In the genomic region with DNA sequence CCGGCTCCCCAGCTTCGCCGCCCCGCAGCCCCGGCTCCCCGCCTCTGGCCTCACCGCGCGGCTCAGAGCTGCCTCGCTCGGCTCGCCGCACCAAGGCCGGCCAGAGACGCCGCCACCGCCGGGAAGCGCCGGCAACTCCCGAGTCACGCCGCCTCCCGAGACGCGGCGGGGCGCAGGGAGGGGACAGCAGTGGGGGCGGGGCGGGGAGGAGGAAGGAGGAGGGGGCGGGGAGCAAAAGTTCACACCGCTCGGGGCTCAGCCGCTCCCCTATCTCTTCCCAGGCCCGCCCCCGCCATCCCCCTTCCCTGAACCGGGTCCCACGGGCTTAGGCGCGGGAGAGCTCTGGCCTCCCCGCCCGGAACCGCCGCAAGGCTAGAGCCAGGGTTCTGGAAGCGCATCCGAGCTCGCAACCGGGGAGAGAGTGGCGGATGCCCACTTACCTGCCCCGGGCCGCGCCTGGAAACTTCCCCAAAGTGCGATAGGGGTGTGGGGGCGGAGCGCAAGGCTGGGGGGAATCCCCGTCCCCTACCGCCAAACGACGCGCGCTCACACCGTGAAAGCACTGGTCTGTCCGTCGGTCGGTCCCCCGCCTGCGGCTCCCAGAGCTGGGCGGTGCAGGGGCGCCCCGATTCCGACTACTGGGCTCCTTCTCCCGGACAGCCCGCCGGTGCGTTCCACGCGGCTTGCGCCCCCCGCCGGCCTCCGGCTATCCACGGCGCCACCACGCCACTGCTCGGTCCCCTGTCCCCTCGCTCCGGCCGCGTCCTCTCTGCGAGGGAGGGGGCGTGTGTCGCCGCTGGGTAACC, we compare ENCODE assay signal across 8 cellular contexts. TPM values are rescaled to one million over a fixed set of nuclear protein-coding genes. Genes with fewer than 3 reads are reported as not detected.
A peak's percentile ranks its signal among the peaks of the same experiment; 100 is the strongest.
DNase-seq lines count a peak whose midpoint lies in the region; ATAC-seq, FAIRE-seq and TF ChIP-seq lines count a peak whose summit lies in the region.

No MANE protein-coding gene starts in this region.

- H3K9ac ChIP-seq in HepG2 (ENCODE audit: insufficient read depth, low read depth, low read length) = peak overlapping the region; percentile 85

- in situ Hi-C loops in HepG2 (cut with HindIII; ENCODE audit: extremely low pct_ligation_motif_present, low pct_unique_long_range_greater_than_20kb) = loop anchor here (5.0 kb wide), 1 partner anchor 95 kb away; no protein-coding TSS in a partner anchor

- no peaks in the 10 kb centered on the region for H3K9me2 ChIP-seq in OCI-LY7 (ENCODE audit: insufficient read depth, low read length)

- H2AFZ ChIP-seq in OCI-LY7 (ENCODE audit: low read length) (peak overlapping the region; percentile 48; the same call in 1 of the 2 replicates), HepG2 (ENCODE audit: low read length) (no peak overlapping the region)

- FAIRE-seq in GM18507 (lab: Jason Lieb, UNC) = no peak
- no peak for FAIRE-seq in HepG2 (lab: Jason Lieb, UNC)

- H3K4me1 Mint-ChIP-seq in stimulated activated naive B cell treated with anti-CD40 and anti-IgM and Interleukin-4, amounts not matched to agents 10 μg/mL and 1 μg/mL and 100 μg/mL, for 72 hours = peaks cover 44 to 80% of the 10 kb centered on the region in 2 donors

- ATAC-seq in HepG2 (peak; percentile 57), GM21367 (IDR thresholded peaks at IDR 0.05; ENCODE audit: unreplicated experiment) (no peak), GM18505 (IDR thresholded peaks at IDR 0.05; ENCODE audit: unreplicated experiment) (no peak)
- peak; percentile 76 to 82 for ATAC-seq in stimulated activated naive B cell treated with anti-CD40 and anti-IgM and Interleukin-4, amounts not matched to agents 10 μg/mL and 1 μg/mL and 100 μg/mL, for 72 hours (replicated peaks)

- H3K4me3 ChIP-seq in OCI-LY7 (ENCODE audit: low read depth, low read length, poor library complexity, severe bottlenecking) (peak overlapping the region; percentile 81), HepG2 (replicated peaks in 1 of 3; ENCODE audit: insufficient read depth in 1 of 3, low read depth in 2 of 3, low read length in 3 of 3) (peak overlapping the region; percentile 86 to 91 (median 91))

- POLR2A ChIA-PET in OCI-LY7 (lab: Charles Lee) (interaction anchor here (0.7 to 2.1 kb wide), 7 partner anchors 12 to 52 kb away, joined by 3 to 14 read pairs (median 4); no protein-coding TSS in a partner anchor), HepG2 (lab: Yijun Ruan, JAX) (interaction anchor here (1.5 to 3.1 kb wide), 5 partner anchors 29 to 88 kb away, joined by 3 to 11 read pairs (median 7); no protein-coding TSS in a partner anchor)

- peak overlapping the region; percentile 68 for H3K27ac ChIP-seq in OCI-LY7 (ENCODE audit: low read depth, low read length, poor library complexity, severe bottlenecking)
- peak overlapping the region; percentile 77 for H3K27ac ChIP-seq in cingulate gyrus (ENCODE audit: low read depth, low read length)
- peak overlapping the region; percentile 59 for H3K27ac ChIP-seq in HepG2 (ENCODE audit: extremely low read length, insufficient read depth, low read length)

- TF ChIP-seq CTCF in OCI-LY7 (conservative IDR thresholded peaks at IDR 0.05; ENCODE audit: low read length) (peak; percentile 63), HepG2 (CRISPR knock-in tag; IDR thresholded peaks at IDR 0.05) (peak; percentile 50)

- BruUV-seq in OCI-LY7 (replicated peaks; lab: Mats Ljungman, UMichigan) (no TSS peak), HepG2 (replicated peaks; lab: Mats Ljungman, UMichigan) (no TSS peak)

- peak overlapping the region; percentile 87 to 88 for H3K4me3 Mint-ChIP-seq in stimulated activated naive B cell treated with anti-CD40 and anti-IgM and Interleukin-4, amounts not matched to agents 10 μg/mL and 1 μg/mL and 100 μg/mL, for 72 hours

- peaks cover 12% of the 10 kb centered on the region for H4K20me1 ChIP-seq in OCI-LY7 (ENCODE audit: insufficient read depth, low read length)
- peaks cover 46% of the 10 kb centered on the region for H4K20me1 ChIP-seq in HepG2 (ENCODE audit: insufficient read depth, low read length)

- peaks cover 25% of the 10 kb centered on the region for H3K79me2 ChIP-seq in OCI-LY7 (ENCODE audit: insufficient read depth, low read depth, low read length)
- peaks cover 54% of the 10 kb centered on the region for H3K79me2 ChIP-seq in HepG2 (ENCODE audit: insufficient read depth, low read length)

- H3K4me2 ChIP-seq in OCI-LY7 (ENCODE audit: low read length) = peak overlapping the region; percentile 85
- peak overlapping the region; percentile 92 for H3K4me2 ChIP-seq in HepG2 (ENCODE audit: low read depth, low read length)

- H3K9me3 ChIP-seq in OCI-LY7 (ENCODE audit: low read length) = no peaks in the 10 kb centered on the region
- H3K9me3 ChIP-seq in HepG2 (ENCODE audit: low read length) = peaks cover 5% of the 10 kb centered on the region; the same call in 1 of the 2 replicates

- H3K27ac Mint-ChIP-seq in stimulated activated naive B cell treated with anti-CD40 and anti-IgM and Interleukin-4, amounts not matched to agents 10 μg/mL and 1 μg/mL and 100 μg/mL, for 72 hours = peak overlapping the region; percentile 85

- TF ChIP-seq POLR2A in HepG2 (IDR thresholded peaks at IDR 0.05; ENCODE audit: insufficient read depth in 1 of 2, low read depth in 2 of 2, low read length in 2 of 2) = no peak
- TF ChIP-seq POLR2A in GM18505 (IDR thresholded peaks at IDR 0.05; ENCODE audit: borderline replicate concordance, extremely low read depth, insufficient read depth, insufficient read length) = no peak

- peaks cover 0 to 5% of the 10 kb centered on the region in 2 donors for H3K9me3 Mint-ChIP-seq in stimulated activated naive B cell treated with anti-CD40 and anti-IgM and Interleukin-4, amounts not matched to agents 10 μg/mL and 1 μg/mL and 100 μg/mL, for 72 hours

- peaks cover 0 to 5% of the 10 kb centered on the region in 2 donors for H3K36me3 Mint-ChIP-seq in stimulated activated naive B cell treated with anti-CD40 and anti-IgM and Interleukin-4, amounts not matched to agents 10 μg/mL and 1 μg/mL and 100 μg/mL, for 72 hours

- 0% methylated on average over 18 of the region's 93 CpGs for WGBS in HepG2 (ENCODE audit: low lambda C conversion rate)

- 0 out of 2 replicates have a peak, but pooled peaks have one; percentile 32 for TF ChIP-seq RAD21 in HepG2 (CRISPR knock-in tag; IDR thresholded peaks at IDR 0.05)

- H3K27me3 ChIP-seq in HepG2 (ENCODE audit: control insufficient read depth in 1 of 2, insufficient read depth in 2 of 2, low read length in 2 of 2) = peaks cover 0 to 30% of the 10 kb centered on the region in 2 experiments; a peak in 3 of 5 replicates

- no peak for TF ChIP-seq EP300 in HepG2 (IDR thresholded peaks at IDR 0.05; ENCODE audit: low read depth in 2 of 2, low read length in 2 of 2)
- TF ChIP-seq EP300 in HepG2 (CRISPR knock-in tag; IDR thresholded peaks at IDR 0.05; ENCODE audit: borderline replicate concordance) = no peak

- H3K27me3 Mint-ChIP-seq in stimulated activated naive B cell treated with anti-CD40 and anti-IgM and Interleukin-4, amounts not matched to agents 10 μg/mL and 1 μg/mL and 100 μg/mL, for 72 hours = no peaks in the 10 kb centered on the region

- peaks cover 42% of the 10 kb centered on the region for H3K4me1 ChIP-seq in OCI-LY7 (ENCODE audit: insufficient read depth, low read length, poor library complexity, severe bottlenecking)
- peaks cover 76% of the 10 kb centered on the region for H3K4me1 ChIP-seq in HepG2 (ENCODE audit: insufficient read depth, low read length)

- intact Hi-C loops in OCI-LY7 (cut with micrococcal nuclease; ENCODE audit: unreplicated experiment) = loop anchor here (1.0 to 5.0 kb wide), 5 partner anchors 13 to 310 kb away; no protein-coding TSS in a partner anchor
- intact Hi-C loops in HepG2 (cut with micrococcal nuclease; ENCODE audit: unreplicated experiment) = loop anchor here (2.0 kb wide), 1 partner anchor 56 kb away; no protein-coding TSS in a partner anchor

- CTCF ChIA-PET in OCI-LY7 (lab: Charles Lee; ENCODE audit: unreplicated experiment) (no interaction called here), HepG2 (lab: Yijun Ruan, JAX; ENCODE audit: low intra/inter-chr PET ratio, low total read pairs) (interaction anchor here (0.8 kb wide), 1 partner anchor 97 kb away, joined by 3 read pairs; no protein-coding TSS in a partner anchor)

- peak; percentile 75 for DNase-seq in AG08396 (ENCODE audit: low spot score)
- DNase-seq in GM18507 (ENCODE audit: extremely low spot score, insufficient read length, low read depth) = peak; percentile 17
- peak; percentile 81 for DNase-seq in OCI-LY7 (ENCODE audit: low spot score)
- DNase-seq in HepG2 (ENCODE audit: low spot score) = no peak
- DNase-seq in stimulated activated naive B cell treated with anti-CD40 and anti-IgM and Interleukin-4, amounts not matched to agents 10 μg/mL and 1 μg/mL and 100 μg/mL, for 72 hours = peak; percentile 72

- H3K36me3 ChIP-seq in OCI-LY7 (ENCODE audit: insufficient read depth, low read length) (no peaks in the 10 kb centered on the region; the same call in 1 of the 2 replicates), HepG2 (replicated peaks in 1 of 2; ENCODE audit: control insufficient read depth in 1 of 2, insufficient read depth in 2 of 2, low read length in 2 of 2) (peaks cover 2 to 17% of the 10 kb centered on the region in 2 experiments; a peak in 4 of 5 replicates)

RNA-seq across cellular contexts. Expression of a gene that starts 0.9 kb away (rescaled TPM):
- total RNA-seq in OCI-LY7 (2014; rRNA removed; shearing (Covaris generic)) = 19.9 and 26.4 TPM in 2 replicates
- total RNA-seq in OCI-LY7 (2022) = 14.7 and 19.2 TPM in 2 replicates
- 1.1 and 1.4 TPM in 2 replicates for total RNA-seq in HepG2 (2016; rRNA removed; fragmentation: Illumina TruSeq; extraction: Trizol)
- 1.0 and 1.2 TPM in 2 replicates for total RNA-seq in HepG2 (2016; cell fraction: cytosol; rRNA removed; fragmentation: Illumina TruSeq; extraction: Trizol; ENCODE audit: low read depth)
- 1.4 and 1.5 TPM in 2 replicates for total RNA-seq in HepG2 (2016; cell fraction: insoluble cytoplasmic fraction; rRNA removed; fragmentation: Illumina TruSeq; extraction: Trizol)
- 2.7 and 2.9 TPM in 2 replicates for total RNA-seq in HepG2 (2016; cell fraction: membrane; rRNA removed; fragmentation: Illumina TruSeq; extraction: Trizol)
- 1.1 and 1.9 TPM in 2 replicates for total RNA-seq in HepG2 (2016; cell fraction: nucleus; rRNA removed; fragmentation: Illumina TruSeq; extraction: Trizol)
- polyA plus RNA-seq in HepG2 (2011; rRNA removed) = 94.7 and 113 TPM in 2 replicates
- polyA plus RNA-seq in HepG2 (2011; cell fraction: cytosol; rRNA removed) = 101 and 112 TPM in 2 replicates
- 181 and 188 TPM in 2 replicates for polyA plus RNA-seq in HepG2 (2011; cell fraction: nucleus; rRNA removed)
- 46.0 and 71.6 TPM in 2 replicates for polyA plus RNA-seq in HepG2 (2012)
- 0.27 and 0.52 TPM in 2 replicates for polyA plus RNA-seq in HepG2 (2016; cell fraction: cytosol; fragmentation: Illumina TruSeq; extraction: Trizol; ENCODE audit: low read depth)
- polyA plus RNA-seq in HepG2 (2016; cell fraction: insoluble cytoplasmic fraction; fragmentation: Illumina TruSeq; extraction: Trizol; ENCODE audit: low read depth) = 1.4 TPM in 2 replicates
- 0.68 and 0.92 TPM in 2 replicates for polyA plus RNA-seq in HepG2 (2016; cell fraction: membrane; fragmentation: Illumina TruSeq; extraction: Trizol; ENCODE audit: low read depth)
- polyA plus RNA-seq in HepG2 (2016; cell fraction: nucleus; fragmentation: Illumina TruSeq; extraction: Trizol; ENCODE audit: insufficient read depth, low read depth) = 1.1 and 1.9 TPM in 2 replicates
- 10.5 and 261 TPM in 2 replicates for polyA minus RNA-seq in HepG2 (2011; rRNA and poly(A)+ RNA removed; ENCODE audit: low replicate concordance)
- 111 and 123 TPM in 2 replicates for polyA minus RNA-seq in HepG2 (2011; cell fraction: cytosol; rRNA and poly(A)+ RNA removed)
- 241 and 251 TPM in 2 replicates for polyA minus RNA-seq in HepG2 (2011; cell fraction: nucleus; rRNA and poly(A)+ RNA removed)

Comparison
In these comparisons a context has a peak if more than half of its experiments do, and no peak if none do; other contexts are left out.
1. ATAC-seq: peak in HepG2 (single experiment) and stimulated activated naive B cell treated with anti-CD40 and anti-IgM and Interleukin-4, amounts not matched to agents 10 μg/mL and 1 μg/mL and 100 μg/mL, for 72 hours (2 of 2); none in GM21367 (single experiment) and GM18505 (single experiment).
2. Peak in every context shown above with its lines, with median percentiles within 50 percentile points of each other: H3K27ac ChIP-seq.